ENCODE assay signal across 31 cellular contexts in genomic region chr9:127097683-127098082, GRCh38. TPM values are rescaled to one million over a fixed set of nuclear protein-coding genes. Genes with fewer than 3 reads are reported as not detected.
"Had no signal": no experiment of that assay in that cellular context is flagged by ENCODE, and none has a peak within 500 bp of the region (broad histone marks: within the 10 kb centered on the region; RNA-seq: fewer than 3 reads in every experiment).

No MANE protein-coding gene starts in this region.

- H3K9me3 ChIP-seq: esophagus muscularis mucosa, gastrocnemius medialis had no signal

- H3K27me3 ChIP-seq: esophagus muscularis mucosa, foreskin keratinocyte, gastrocnemius medialis had no signal

- H3K27ac Mint-ChIP-seq: activated B cell treated with CpG ODN at 0.5 μM for 24 hours; activated CD8-positive, alpha-beta T cell treated with anti-CD3 and anti-CD28 coated beads for 36 hours; activated naive CD8-positive, alpha-beta T cell; activated T-helper 17 cell treated with anti-CD3 and anti-CD28 coated beads, Interleukin-2, amount 50 U/mL, for 72 hours; T-helper 17 cell; T-helper 2 cell treated with Interferon-gamma antibody and Interleukin-4, amounts not matched to agents 5 μg/mL and 100 μg/mL, for 36 hours had no signal

- H3K27ac ChIP-seq: brain microvascular endothelial cell, foreskin keratinocyte, WERI-Rb-1 had no signal

- H3K4me1 Mint-ChIP-seq: activated B cell treated with CpG ODN at 0.5 μM for 24 hours; activated T-helper 17 cell treated with anti-CD3 and anti-CD28 coated beads, Interleukin-2, amount 50 U/mL, for 72 hours had no signal

- H3K4me1 ChIP-seq: foreskin keratinocyte, gastrocnemius medialis had no signal

- DNase-seq: activated B cell treated with CpG ODN at 0.5 μM for 24 hours; activated CD4-positive, alpha-beta T cell treated with anti-CD3 and anti-CD28 coated beads for 48 hours; activated CD4-positive, alpha-beta T cell treated with anti-CD3 and anti-CD28 coated beads, Interleukin-2, amount 50 U/mL, for 1 hour; activated CD4-positive, alpha-beta T cell treated with anti-CD3 and anti-CD28 coated beads, Interleukin-2, amount 50 U/mL, for 48 hours; activated CD8-positive, alpha-beta memory T cell treated with anti-CD3 and anti-CD28 coated beads for 24 hours; activated CD8-positive, alpha-beta T cell treated with anti-CD3 and anti-CD28 coated beads for 36 hours; activated effector memory CD4-positive, alpha-beta T cell treated with Interleukin-2 at 50 U/mL for 16 hours; activated gamma-delta T cell treated with Interleukin-2 at 50 U/mL for 16 hours; activated naive CD4-positive, alpha-beta T cell treated with anti-CD3 and anti-CD28 coated beads, Interleukin-2, amount 50 U/mL, for 16 hours; activated naive CD4-positive, alpha-beta T cell treated with Interleukin-2 at 50 U/mL for 16 hours; activated T-cell treated with anti-CD3 and anti-CD28 coated beads, Interleukin-2, amount 50 U/mL, for 4 hours; amniotic stem cell; anterior cingulate cortex; brain microvascular endothelial cell; caudate nucleus; cortex of kidney; dermis blood vessel endothelial cell; effector CD4-positive, alpha-beta T cell; effector memory CD8-positive, alpha-beta T cell; erythroblast; foreskin keratinocyte; gastrocnemius medialis; glutamatergic neuron; T-helper 1 cell; T-helper 17 cell; T1000; WERI-Rb-1 had no signal

- H3K4me3 ChIP-seq: esophagus muscularis mucosa, gastrocnemius medialis had no signal

- H3K9me3 Mint-ChIP-seq: activated B cell treated with CpG ODN at 0.5 μM for 24 hours; activated CD8-positive, alpha-beta T cell treated with anti-CD3 and anti-CD28 coated beads for 36 hours; activated T-cell treated with anti-CD3 and anti-CD28 coated beads, Interleukin-2, amount 50 U/mL, for 4 hours; activated T-helper 17 cell treated with anti-CD3 and anti-CD28 coated beads, Interleukin-2, amount 50 U/mL, for 72 hours; effector memory CD8-positive, alpha-beta T cell; T-helper 2 cell treated with Interferon-gamma antibody and Interleukin-4, amounts not matched to agents 5 μg/mL and 100 μg/mL, for 36 hours had no signal

- H3K4me3 Mint-ChIP-seq: activated B cell treated with CpG ODN at 0.5 μM for 24 hours; activated CD8-positive, alpha-beta T cell treated with anti-CD3 and anti-CD28 coated beads for 36 hours; activated naive CD8-positive, alpha-beta T cell; activated T-cell treated with anti-CD3 and anti-CD28 coated beads, Interleukin-2, amount 50 U/mL, for 4 hours; activated T-helper 17 cell treated with anti-CD3 and anti-CD28 coated beads, Interleukin-2, amount 50 U/mL, for 72 hours; effector memory CD8-positive, alpha-beta T cell; T-helper 17 cell; T-helper 2 cell treated with Interferon-gamma antibody and Interleukin-4, amounts not matched to agents 5 μg/mL and 100 μg/mL, for 36 hours had no signal

- H3K27me3 Mint-ChIP-seq: activated B cell treated with CpG ODN at 0.5 μM for 24 hours; activated CD8-positive, alpha-beta T cell treated with anti-CD3 and anti-CD28 coated beads for 36 hours; activated naive CD8-positive, alpha-beta T cell; activated T-helper 17 cell treated with anti-CD3 and anti-CD28 coated beads, Interleukin-2, amount 50 U/mL, for 72 hours; effector memory CD8-positive, alpha-beta T cell; T-helper 17 cell had no signal

- H3K36me3 ChIP-seq: brain microvascular endothelial cell, WERI-Rb-1 had no signal

RNA-seq across cellular contexts. Expression of gene ANGPTL2, which starts 24.8 kb away (rescaled TPM):
- total RNA-seq: activated B cell treated with CpG ODN at 0.5 μM for 24 hours; activated CD8-positive, alpha-beta T cell treated with anti-CD3 and anti-CD28 coated beads for 36 hours; activated T-helper 17 cell treated with anti-CD3 and anti-CD28 coated beads, Interleukin-2, amount 50 U/mL, for 72 hours had no signal
